Comparison of ENCODE assay signal across 1 cellular context in genomic region chr13:112715715-112716460, GRCh38.
TF ChIP-seq lines count a peak whose summit lies in the region.

No MANE protein-coding gene starts in this region.

TF ChIP-seq in SK-N-SH, 30 proteins besides CTCF, POLR2A, EP300 and RAD21 (continued from another document):
- TF ChIP-seq, protein P1, sequence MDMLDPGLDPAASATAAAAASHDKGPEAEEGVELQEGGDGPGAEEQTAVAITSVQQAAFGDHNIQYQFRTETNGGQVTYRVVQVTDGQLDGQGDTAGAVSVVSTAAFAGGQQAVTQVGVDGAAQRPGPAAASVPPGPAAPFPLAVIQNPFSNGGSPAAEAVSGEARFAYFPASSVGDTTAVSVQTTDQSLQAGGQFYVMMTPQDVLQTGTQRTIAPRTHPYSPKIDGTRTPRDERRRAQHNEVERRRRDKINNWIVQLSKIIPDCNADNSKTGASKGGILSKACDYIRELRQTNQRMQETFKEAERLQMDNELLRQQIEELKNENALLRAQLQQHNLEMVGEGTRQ (IDR thresholded peaks at IDR 0.05; ENCODE audit: borderline replicate concordance, low read depth, low read length), result no peak
- TF ChIP-seq RCOR1 (IDR thresholded peaks at IDR 0.05; ENCODE audit: low read length), result no peak
- TF ChIP-seq MAX (IDR thresholded peaks at IDR 0.05; ENCODE audit: low read depth), result no peak
- TF ChIP-seq TCF12 (IDR thresholded peaks at IDR 0.05), result no peak
- TF ChIP-seq, protein P2, sequence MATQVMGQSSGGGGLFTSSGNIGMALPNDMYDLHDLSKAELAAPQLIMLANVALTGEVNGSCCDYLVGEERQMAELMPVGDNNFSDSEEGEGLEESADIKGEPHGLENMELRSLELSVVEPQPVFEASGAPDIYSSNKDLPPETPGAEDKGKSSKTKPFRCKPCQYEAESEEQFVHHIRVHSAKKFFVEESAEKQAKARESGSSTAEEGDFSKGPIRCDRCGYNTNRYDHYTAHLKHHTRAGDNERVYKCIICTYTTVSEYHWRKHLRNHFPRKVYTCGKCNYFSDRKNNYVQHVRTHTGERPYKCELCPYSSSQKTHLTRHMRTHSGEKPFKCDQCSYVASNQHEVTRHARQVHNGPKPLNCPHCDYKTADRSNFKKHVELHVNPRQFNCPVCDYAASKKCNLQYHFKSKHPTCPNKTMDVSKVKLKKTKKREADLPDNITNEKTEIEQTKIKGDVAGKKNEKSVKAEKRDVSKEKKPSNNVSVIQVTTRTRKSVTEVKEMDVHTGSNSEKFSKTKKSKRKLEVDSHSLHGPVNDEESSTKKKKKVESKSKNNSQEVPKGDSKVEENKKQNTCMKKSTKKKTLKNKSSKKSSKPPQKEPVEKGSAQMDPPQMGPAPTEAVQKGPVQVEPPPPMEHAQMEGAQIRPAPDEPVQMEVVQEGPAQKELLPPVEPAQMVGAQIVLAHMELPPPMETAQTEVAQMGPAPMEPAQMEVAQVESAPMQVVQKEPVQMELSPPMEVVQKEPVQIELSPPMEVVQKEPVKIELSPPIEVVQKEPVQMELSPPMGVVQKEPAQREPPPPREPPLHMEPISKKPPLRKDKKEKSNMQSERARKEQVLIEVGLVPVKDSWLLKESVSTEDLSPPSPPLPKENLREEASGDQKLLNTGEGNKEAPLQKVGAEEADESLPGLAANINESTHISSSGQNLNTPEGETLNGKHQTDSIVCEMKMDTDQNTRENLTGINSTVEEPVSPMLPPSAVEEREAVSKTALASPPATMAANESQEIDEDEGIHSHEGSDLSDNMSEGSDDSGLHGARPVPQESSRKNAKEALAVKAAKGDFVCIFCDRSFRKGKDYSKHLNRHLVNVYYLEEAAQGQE (IDR thresholded peaks at IDR 0.05; ENCODE audit: low read depth, low read length), result no peak
- TF ChIP-seq, protein P3, sequence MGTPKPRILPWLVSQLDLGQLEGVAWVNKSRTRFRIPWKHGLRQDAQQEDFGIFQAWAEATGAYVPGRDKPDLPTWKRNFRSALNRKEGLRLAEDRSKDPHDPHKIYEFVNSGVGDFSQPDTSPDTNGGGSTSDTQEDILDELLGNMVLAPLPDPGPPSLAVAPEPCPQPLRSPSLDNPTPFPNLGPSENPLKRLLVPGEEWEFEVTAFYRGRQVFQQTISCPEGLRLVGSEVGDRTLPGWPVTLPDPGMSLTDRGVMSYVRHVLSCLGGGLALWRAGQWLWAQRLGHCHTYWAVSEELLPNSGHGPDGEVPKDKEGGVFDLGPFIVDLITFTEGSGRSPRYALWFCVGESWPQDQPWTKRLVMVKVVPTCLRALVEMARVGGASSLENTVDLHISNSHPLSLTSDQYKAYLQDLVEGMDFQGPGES (IDR thresholded peaks at IDR 0.05; ENCODE audit: low read depth, low read length), result no peak
- TF ChIP-seq MXI1 (IDR thresholded peaks at IDR 0.05; ENCODE audit: low read depth, low read length), result no peak
- TF ChIP-seq SMC3 (IDR thresholded peaks at IDR 0.05; ENCODE audit: low read depth, low read length), result no peak
- no peak for TF ChIP-seq PBX3 (IDR thresholded peaks at IDR 0.05)
- no peak for TF ChIP-seq NRF1 (IDR thresholded peaks at IDR 0.05; ENCODE audit: low read depth, low read length)
- TF ChIP-seq FOXJ3 (CRISPR knock-in tag; IDR thresholded peaks at IDR 0.05), result no peak
- no peak for TF ChIP-seq TEAD4 (IDR thresholded peaks at IDR 0.05; ENCODE audit: borderline replicate concordance, insufficient read depth)
- TF ChIP-seq CHD2 (IDR thresholded peaks at IDR 0.05; ENCODE audit: low read length, partially characterized antibody), result no peak
TF ChIP-seq in SK-N-SH: peak in this region for 0.
